8 cellular contexts compared by ENCODE assay signal in genomic region chr16:84648595-84649510, GRCh38. TPM values are rescaled to one million over a fixed set of nuclear protein-coding genes. Genes with fewer than 3 reads are reported as not detected.
A peak's percentile ranks its signal among the peaks of the same experiment; 100 is the strongest.
DNase-seq lines count a peak whose midpoint lies in the region; ATAC-seq, FAIRE-seq and TF ChIP-seq lines count a peak whose summit lies in the region.

No MANE protein-coding gene starts in this region.

- no peaks in the 10 kb centered on the region for H3K9me3 Mint-ChIP-seq in activated T-helper 17 cell treated with anti-CD3 and anti-CD28 coated beads, Interleukin-2, amount 50 U/mL, for 72 hours

- H3K27ac Mint-ChIP-seq in activated T-helper 17 cell treated with anti-CD3 and anti-CD28 coated beads, Interleukin-2, amount 50 U/mL, for 72 hours, result peak overlapping the region; percentile 41

- peak overlapping the region; percentile 67 for H3K9ac ChIP-seq in Loucy (ENCODE audit: low read depth, low read length, poor library complexity, severe bottlenecking)

- H3F3A ChIP-seq in Loucy (ENCODE audit: low read depth), result 0 out of 2 replicates have a peak, but pooled peaks cover 3% of the 10 kb centered on the region

- ATAC-seq in GM21723 (IDR thresholded peaks at IDR 0.05; ENCODE audit: unreplicated experiment) (peak; percentile 73), omental fat pad (ENCODE audit: low FRiP score) (peak; percentile 55)
- peak; percentile 76 for ATAC-seq in activated T-helper 17 cell treated with anti-CD3 and anti-CD28 coated beads, Interleukin-2, amount 50 U/mL, for 72 hours (replicated peaks)

- H3K4me1 Mint-ChIP-seq in activated T-helper 17 cell treated with anti-CD3 and anti-CD28 coated beads, Interleukin-2, amount 50 U/mL, for 72 hours, result peaks cover 32% of the 10 kb centered on the region

- H3K36me3 ChIP-seq in GM06990 (ENCODE audit: control insufficient read depth, insufficient read depth, low read length), result peaks cover 7% of the 10 kb centered on the region
- H3K36me3 ChIP-seq in Loucy (ENCODE audit: insufficient read depth, low read length), result no peaks in the 10 kb centered on the region

- no peaks in the 10 kb centered on the region for H3K27me3 Mint-ChIP-seq in activated T-helper 17 cell treated with anti-CD3 and anti-CD28 coated beads, Interleukin-2, amount 50 U/mL, for 72 hours

- peaks cover 45% of the 10 kb centered on the region for H3K36me3 Mint-ChIP-seq in activated T-helper 17 cell treated with anti-CD3 and anti-CD28 coated beads, Interleukin-2, amount 50 U/mL, for 72 hours (ENCODE audit: low read depth)

- TF ChIP-seq CTCF in GM06990 (IDR thresholded peaks at IDR 0.05; ENCODE audit: insufficient read depth, low read length, poor library complexity, severe bottlenecking) (no peak), Loucy (conservative IDR thresholded peaks at IDR 0.05; ENCODE audit: low read length) (no peak), omental fat pad (IDR thresholded peaks at IDR 0.05) (no peak)

- H3K27me3 ChIP-seq in GM06990 (replicated peaks; ENCODE audit: control insufficient read depth, insufficient read depth, low read length) (no peaks in the 10 kb centered on the region), Loucy (ENCODE audit: insufficient read depth, low read length, poor library complexity, severe bottlenecking) (no peaks in the 10 kb centered on the region)

- H3K4me3 Mint-ChIP-seq in activated T-helper 17 cell treated with anti-CD3 and anti-CD28 coated beads, Interleukin-2, amount 50 U/mL, for 72 hours, result peak overlapping the region; percentile 80

- no peaks in the 10 kb centered on the region for H3K9me3 ChIP-seq in Loucy (ENCODE audit: insufficient read depth, low read depth, low read length)

- peak; percentile 55 for DNase-seq in GM06990 (ENCODE audit: extremely low read depth, insufficient read length)
- peak; percentile 70 to 71 for DNase-seq in frontal cortex (ENCODE audit: low spot score in 2 of 2)
- no peak for DNase-seq in omental fat pad (ENCODE audit: low spot score)
- no peak for DNase-seq in cerebellar nuclear complex (lab: John Stamatoyannopoulos, UW)
- no peak for DNase-seq in GF-D8 (lab: John Stamatoyannopoulos, UW)

- peak overlapping the region; percentile 95 for H3K4me2 ChIP-seq in Loucy (ENCODE audit: low read depth, low read length, poor library complexity, severe bottlenecking)

- H3K9me2 ChIP-seq in Loucy (replicated peaks; ENCODE audit: low read depth, low read length), result no peaks in the 10 kb centered on the region

- peak overlapping the region; percentile 86 for H3K4me3 ChIP-seq in GM06990 (replicated peaks; ENCODE audit: low read depth, low read length)
- H3K4me3 ChIP-seq in Loucy (ENCODE audit: low read length, poor library complexity, severe bottlenecking), result peak overlapping the region; percentile 78

- FAIRE-seq in frontal cortex (lab: Jason Lieb, UNC), result no peak

- H2AFZ ChIP-seq in Loucy (ENCODE audit: low read length), result no peak overlapping the region

- no peaks in the 10 kb centered on the region for H4K20me1 ChIP-seq in Loucy (ENCODE audit: insufficient read depth, low read length, poor library complexity, severe bottlenecking)

- H3K4me1 ChIP-seq in Loucy (ENCODE audit: insufficient read depth, low read length, poor library complexity, severe bottlenecking), result peaks cover 22% of the 10 kb centered on the region

- peaks cover 10% of the 10 kb centered on the region for H3K79me2 ChIP-seq in Loucy (ENCODE audit: insufficient read depth, low read length)

RNA-seq across cellular contexts. Expression of gene KLHL36, which starts 0.5 kb away (rescaled TPM):
- total RNA-seq in activated T-helper 17 cell treated with anti-CD3 and anti-CD28 coated beads, Interleukin-2, amount 50 U/mL, for 72 hours, result 10 to 100 TPM; 52.3 to 65.5 TPM
- total RNA-seq in frontal cortex (60.3 TPM), omental fat pad (10 to 100 TPM; 60.0 to 72.2 (median 65.8) TPM)

RNA-seq across cellular contexts. Expression of gene COTL1, which starts 31.0 kb away (rescaled TPM):
- 100 to 1,000 TPM; 250 to 505 TPM for total RNA-seq in activated T-helper 17 cell treated with anti-CD3 and anti-CD28 coated beads, Interleukin-2, amount 50 U/mL, for 72 hours
- total RNA-seq in frontal cortex, result 87.2 TPM
- total RNA-seq in omental fat pad, result 10 to 100 TPM; 55.3 to 95.1 (median 78.4) TPM

RNA-seq across cellular contexts. Expression of gene USP10, which starts 50.9 kb away (rescaled TPM):
- total RNA-seq in activated T-helper 17 cell treated with anti-CD3 and anti-CD28 coated beads, Interleukin-2, amount 50 U/mL, for 72 hours, result 100 to 1,000 TPM in 1 of 2 donors, 10 to 100 TPM in 1; 93.4 to 127 TPM
- total RNA-seq in frontal cortex, result 53.8 TPM
- 10 to 100 TPM; 44.6 to 89.6 (median 55.9) TPM for total RNA-seq in omental fat pad

Comparison
In these comparisons a context has a peak if more than half of its experiments do, and no peak if none do; other contexts are left out.
1. DNase-seq: peak in GM06990 (single experiment) and frontal cortex (2 of 2); none in omental fat pad (single experiment), cerebellar nuclear complex (0 of 2) and GF-D8 (single experiment).
2. Peak in every context shown above with its lines, with median percentiles within 50 percentile points of each other: ATAC-seq.